12 cellular contexts compared by ENCODE assay signal in genomic region chr2:236178921-236179652, GRCh38. TPM values are rescaled to one million over a fixed set of nuclear protein-coding genes. Genes with fewer than 3 reads are reported as not detected.
DNase-seq lines count a peak whose midpoint lies in the region; ATAC-seq and TF ChIP-seq lines count a peak whose summit lies in the region.
"Had no signal": no experiment of that assay in that cellular context is flagged by ENCODE, and none has a peak within 500 bp of the region (broad histone marks: within the 10 kb centered on the region; RNA-seq: fewer than 3 reads in every experiment).

No MANE protein-coding gene starts in this region.

- H4K20me1 ChIP-seq in neural progenitor cell (ENCODE audit: low read depth): peaks cover 48% of the 10 kb centered on the region

- H3K27me3 Mint-ChIP-seq in effector memory CD8-positive, alpha-beta T cell: peaks cover 70 to 94% of the 10 kb centered on the region in 2 donors
- H3K27me3 Mint-ChIP-seq in neural progenitor cell (ENCODE audit: insufficient read depth, low read depth): peaks cover 37% of the 10 kb centered on the region
- H3K27me3 Mint-ChIP-seq in activated T-cell treated with anti-CD3 and anti-CD28 coated beads, Interleukin-2, amount 50 U/mL, for 24 hours: peaks cover 88% of the 10 kb centered on the region
- H3K27me3 Mint-ChIP-seq in activated T-cell treated with anti-CD3 and anti-CD28 coated beads, Interleukin-2, amount 50 U/mL, for 4 hours (ENCODE audit: low read depth): peaks cover 79% of the 10 kb centered on the region
- H3K27me3 Mint-ChIP-seq in stimulated activated memory B cell treated with anti-CD40 and anti-IgM and Interleukin-4, amounts not matched to agents 10 μg/mL and 1 μg/mL and 100 μg/mL, for 72 hours: peaks cover 98% of the 10 kb centered on the region

- peak overlapping the region; percentile 29 to 75 for H3K4me3 Mint-ChIP-seq in effector memory CD8-positive, alpha-beta T cell
- peak overlapping the region; percentile 80 for H3K4me3 Mint-ChIP-seq in neural progenitor cell
- H3K4me3 Mint-ChIP-seq in activated T-cell treated with anti-CD3 and anti-CD28 coated beads, Interleukin-2, amount 50 U/mL, for 24 hours: no peak overlapping the region
- H3K4me3 Mint-ChIP-seq in activated T-cell treated with anti-CD3 and anti-CD28 coated beads, Interleukin-2, amount 50 U/mL, for 4 hours: no peak overlapping the region
- H3K4me3 Mint-ChIP-seq in stimulated activated memory B cell treated with anti-CD40 and anti-IgM and Interleukin-4, amounts not matched to agents 10 μg/mL and 1 μg/mL and 100 μg/mL, for 72 hours: no peak overlapping the region

- H3K27me3 ChIP-seq in neural progenitor cell: peaks cover 89% of the 10 kb centered on the region

- ATAC-seq in effector memory CD8-positive, alpha-beta T cell (replicated peaks): no peak
- ATAC-seq in activated T-cell treated with anti-CD3 and anti-CD28 coated beads, Interleukin-2, amount 50 U/mL, for 4 hours: no peak
- no peak for ATAC-seq in stimulated activated memory B cell treated with anti-CD40 and anti-IgM and Interleukin-4, amounts not matched to agents 10 μg/mL and 1 μg/mL and 100 μg/mL, for 72 hours
- ATAC-seq: activated naive CD4-positive, alpha-beta T cell treated with anti-CD3 and anti-CD28 coated beads, Interleukin-2, amount 50 U/mL, for 72 hours had no signal

- no peaks in the 10 kb centered on the region for H3K79me2 ChIP-seq in neural progenitor cell (ENCODE audit: low read depth)

- H3K4me1 Mint-ChIP-seq in effector memory CD8-positive, alpha-beta T cell (ENCODE audit: low read depth in 2 of 2): peaks cover 0 to 8% of the 10 kb centered on the region in 2 donors
- peaks cover 41% of the 10 kb centered on the region for H3K4me1 Mint-ChIP-seq in neural progenitor cell
- peaks cover 13% of the 10 kb centered on the region for H3K4me1 Mint-ChIP-seq in activated T-cell treated with anti-CD3 and anti-CD28 coated beads, Interleukin-2, amount 50 U/mL, for 24 hours (ENCODE audit: low read depth)
- H3K4me1 Mint-ChIP-seq in activated T-cell treated with anti-CD3 and anti-CD28 coated beads, Interleukin-2, amount 50 U/mL, for 4 hours (ENCODE audit: low read depth): peaks cover 5% of the 10 kb centered on the region
- no peaks in the 10 kb centered on the region for H3K4me1 Mint-ChIP-seq in stimulated activated memory B cell treated with anti-CD40 and anti-IgM and Interleukin-4, amounts not matched to agents 10 μg/mL and 1 μg/mL and 100 μg/mL, for 72 hours

- no peaks in the 10 kb centered on the region for H3K9me3 ChIP-seq in neural progenitor cell (ENCODE audit: low read depth)

- peaks cover 42% of the 10 kb centered on the region for H3F3A ChIP-seq in neural progenitor cell (ENCODE audit: low read depth)

- H3K9ac ChIP-seq in neural progenitor cell: no peak overlapping the region

- H3K27ac ChIP-seq in neural progenitor cell: no peak overlapping the region

- H3K4me2 ChIP-seq in neural progenitor cell: peak overlapping the region; percentile 73

- H3K4me3 ChIP-seq in neural progenitor cell: peak overlapping the region; percentile 48

- no peak for TF ChIP-seq CTCF in neural progenitor cell (IDR thresholded peaks at IDR 0.05)

- no peak overlapping the region for H3K27ac Mint-ChIP-seq in effector memory CD8-positive, alpha-beta T cell
- H3K27ac Mint-ChIP-seq in neural progenitor cell: no peak overlapping the region
- H3K27ac Mint-ChIP-seq in activated T-cell treated with anti-CD3 and anti-CD28 coated beads, Interleukin-2, amount 50 U/mL, for 24 hours: no peak overlapping the region
- no peak overlapping the region for H3K27ac Mint-ChIP-seq in stimulated activated memory B cell treated with anti-CD40 and anti-IgM and Interleukin-4, amounts not matched to agents 10 μg/mL and 1 μg/mL and 100 μg/mL, for 72 hours
- H3K27ac Mint-ChIP-seq: activated naive CD4-positive, alpha-beta T cell treated with anti-CD3 and anti-CD28 coated beads, Interleukin-2, amount 50 U/mL, for 72 hours had no signal

- no peaks in the 10 kb centered on the region for H3K36me3 ChIP-seq in neural progenitor cell

- no peaks in the 10 kb centered on the region for H3K9me3 Mint-ChIP-seq in effector memory CD8-positive, alpha-beta T cell
- H3K9me3 Mint-ChIP-seq in neural progenitor cell: no peaks in the 10 kb centered on the region
- H3K9me3 Mint-ChIP-seq in activated T-cell treated with anti-CD3 and anti-CD28 coated beads, Interleukin-2, amount 50 U/mL, for 24 hours: no peaks in the 10 kb centered on the region
- H3K9me3 Mint-ChIP-seq in activated T-cell treated with anti-CD3 and anti-CD28 coated beads, Interleukin-2, amount 50 U/mL, for 4 hours: no peaks in the 10 kb centered on the region
- peaks cover 3% of the 10 kb centered on the region for H3K9me3 Mint-ChIP-seq in stimulated activated memory B cell treated with anti-CD40 and anti-IgM and Interleukin-4, amounts not matched to agents 10 μg/mL and 1 μg/mL and 100 μg/mL, for 72 hours
- H3K9me3 Mint-ChIP-seq: activated naive CD4-positive, alpha-beta T cell treated with anti-CD3 and anti-CD28 coated beads, Interleukin-2, amount 50 U/mL, for 72 hours had no signal

- DNase-seq in Daoy (ENCODE audit: low read depth) (peak; percentile 63), HuH-7 (ENCODE audit: low spot score) (peak; percentile 3), neural progenitor cell (ENCODE audit: low spot score) (peak; percentile 61)
- no peak for DNase-seq in effector memory CD8-positive, alpha-beta T cell
- DNase-seq in activated T-cell treated with anti-CD3 and anti-CD28 coated beads, Interleukin-2, amount 50 U/mL, for 24 hours: no peak
- DNase-seq in activated T-cell treated with anti-CD3 and anti-CD28 coated beads, Interleukin-2, amount 50 U/mL, for 4 hours: no peak
- DNase-seq in activated T-cell treated with anti-CD3 and anti-CD28 coated beads, Interleukin-2, amount 50 U/mL, for 48 hours: no peak
- DNase-seq: small intestine had no signal

- peaks cover 11% of the 10 kb centered on the region for H3K4me1 ChIP-seq in neural progenitor cell

- peak overlapping the region; percentile 38 for H2AFZ ChIP-seq in neural progenitor cell (replicated peaks)

- peaks cover 12% of the 10 kb centered on the region for H3K36me3 Mint-ChIP-seq in effector memory CD8-positive, alpha-beta T cell (ENCODE audit: insufficient read depth)
- no peaks in the 10 kb centered on the region for H3K36me3 Mint-ChIP-seq in neural progenitor cell
- H3K36me3 Mint-ChIP-seq in activated T-cell treated with anti-CD3 and anti-CD28 coated beads, Interleukin-2, amount 50 U/mL, for 24 hours (ENCODE audit: low read depth): no peaks in the 10 kb centered on the region
- no peaks in the 10 kb centered on the region for H3K36me3 Mint-ChIP-seq in activated T-cell treated with anti-CD3 and anti-CD28 coated beads, Interleukin-2, amount 50 U/mL, for 4 hours (ENCODE audit: insufficient read depth)
- no peaks in the 10 kb centered on the region for H3K36me3 Mint-ChIP-seq in stimulated activated memory B cell treated with anti-CD40 and anti-IgM and Interleukin-4, amounts not matched to agents 10 μg/mL and 1 μg/mL and 100 μg/mL, for 72 hours

RNA-seq across cellular contexts. Expression of gene GBX2, which starts 10.9 kb away (rescaled TPM):
- total RNA-seq in Daoy (2014; rRNA removed; shearing (Covaris generic)): 3.7 and 8.0 TPM in 2 replicates
- total RNA-seq in neural progenitor cell (ENCODE audit: low replicate concordance): 0.46 TPM in 1 of 2 replicates, not detected in the other
- not detected for total RNA-seq in activated T-cell treated with anti-CD3 and anti-CD28 coated beads, Interleukin-2, amount 50 U/mL, for 4 hours
- total RNA-seq: activated naive CD4-positive, alpha-beta T cell treated with anti-CD3 and anti-CD28 coated beads, Interleukin-2, amount 50 U/mL, for 72 hours; T-helper 1 cell treated with Interleukin-12 subunit alpha and Interleukin-12 subunit beta and Interleukin-4 antibody, amounts not matched to agents 30 ng/mL and 1 ng/mL, for 36 hours; temporal lobe had no signal

Comparison
In these comparisons a context has a peak if more than half of its experiments do, and no peak if none do; other contexts are left out.
1. DNase-seq: peak in Daoy (single experiment), HuH-7 (single experiment) and neural progenitor cell (single experiment); none in effector memory CD8-positive, alpha-beta T cell (0 of 3), activated T-cell treated with anti-CD3 and anti-CD28 coated beads, Interleukin-2, amount 50 U/mL, for 24 hours (single experiment), activated T-cell treated with anti-CD3 and anti-CD28 coated beads, Interleukin-2, amount 50 U/mL, for 4 hours (single experiment) and activated T-cell treated with anti-CD3 and anti-CD28 coated beads, Interleukin-2, amount 50 U/mL, for 48 hours (0 of 2).
2. H3K4me3 Mint-ChIP-seq: peak in effector memory CD8-positive, alpha-beta T cell (2 of 2) and neural progenitor cell (single experiment); none in activated T-cell treated with anti-CD3 and anti-CD28 coated beads, Interleukin-2, amount 50 U/mL, for 24 hours (single experiment), activated T-cell treated with anti-CD3 and anti-CD28 coated beads, Interleukin-2, amount 50 U/mL, for 4 hours (single experiment) and stimulated activated memory B cell treated with anti-CD40 and anti-IgM and Interleukin-4, amounts not matched to agents 10 μg/mL and 1 μg/mL and 100 μg/mL, for 72 hours (single experiment).